In the genomic region with DNA sequence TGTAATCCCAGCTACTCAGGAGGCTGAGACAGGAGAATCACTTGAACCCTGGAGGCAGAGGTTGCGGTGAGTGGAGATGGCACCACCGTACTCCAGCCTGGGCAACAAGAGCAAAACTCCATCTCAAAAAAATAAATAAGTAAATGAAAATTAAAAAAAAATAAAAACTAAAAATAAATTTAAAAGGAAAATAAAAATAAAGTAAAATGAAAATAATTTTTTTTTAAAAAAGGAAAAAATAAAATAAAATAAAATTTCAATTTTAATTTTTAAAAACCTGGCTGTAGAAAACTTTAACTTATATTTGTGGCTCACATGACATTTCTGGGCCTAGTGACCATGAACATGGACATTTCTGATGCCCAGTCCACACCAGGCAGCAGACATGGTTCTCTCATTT, we compare ENCODE assay signal across 16 cellular contexts. TPM values are rescaled to one million over a fixed set of nuclear protein-coding genes. Genes with fewer than 3 reads are reported as not detected.
DNase-seq lines count a peak whose midpoint lies in the region; ATAC-seq and TF ChIP-seq lines count a peak whose summit lies in the region.
"Had no signal": no experiment of that assay in that cellular context is flagged by ENCODE, and none has a peak within 500 bp of the region (broad histone marks: within the 10 kb centered on the region; RNA-seq: fewer than 3 reads in every experiment).

No MANE protein-coding gene starts in this region.

- H3K27ac ChIP-seq in OCI-LY7 (ENCODE audit: low read depth, low read length, poor library complexity, severe bottlenecking) (no peak overlapping the region), neutrophil (peak overlapping the region; percentile 100)
- H3K27ac ChIP-seq: C4-2B, SK-N-MC had no signal

- POLR2A ChIA-PET in OCI-LY7 (lab: Charles Lee) = no interaction called here

- H3K4me3 ChIP-seq in OCI-LY7 (ENCODE audit: low read depth, low read length, poor library complexity, severe bottlenecking) (no peak overlapping the region), neutrophil (ENCODE audit: low read depth in 1 of 2, low read length in 1 of 2) (peak overlapping the region in 1 of 2 experiments; percentile 45)
- H3K4me3 ChIP-seq: K562, SK-N-MC had no signal

- H3K36me3 ChIP-seq in OCI-LY7 (ENCODE audit: insufficient read depth, low read length) (no peaks in the 10 kb centered on the region), neutrophil (peaks cover 71% of the 10 kb centered on the region)

- TF ChIP-seq CTCF in CD14-positive monocyte (IDR thresholded peaks at IDR 0.05) (no peak), OCI-LY7 (conservative IDR thresholded peaks at IDR 0.05; ENCODE audit: low read length) (no peak), chondrocyte (IDR thresholded peaks at IDR 0.05) (no peak), neutrophil (IDR thresholded peaks at IDR 0.05) (no peak)

- BruUV-seq in OCI-LY7 (replicated peaks; lab: Mats Ljungman, UMichigan) = no TSS peak

- H3K27ac Mint-ChIP-seq in CD14-positive monocyte (peak overlapping the region; percentile 97 to 100 (median 99)), chondrocyte (ENCODE audit: unreplicated experiment) (peak overlapping the region; percentile 57)
- H3K27ac Mint-ChIP-seq in activated naive CD4-positive, alpha-beta T cell treated with anti-CD3 and anti-CD28 coated beads, Interleukin-2, amount 10 ng/mL, durations not matched to agents 7 days and 5 days = no peak overlapping the region
- no peak overlapping the region for H3K27ac Mint-ChIP-seq in stimulated activated naive CD8-positive, alpha-beta T cell treated with anti-CD3 and anti-CD28 coated beads, Interleukin-15, amount 100 ng/mL, for 72 hours

- peaks cover 0 to 4% (median 0%) of the 10 kb centered on the region in 3 donors for H3K27me3 Mint-ChIP-seq in CD14-positive monocyte (ENCODE audit: low read depth in 3 of 3)
- H3K27me3 Mint-ChIP-seq in chondrocyte (ENCODE audit: low read depth) = peaks cover 7% of the 10 kb centered on the region
- H3K27me3 Mint-ChIP-seq in activated naive CD4-positive, alpha-beta T cell treated with anti-CD3 and anti-CD28 coated beads, Interleukin-2, amount 10 ng/mL, durations not matched to agents 7 days and 5 days = peaks cover 21% of the 10 kb centered on the region
- H3K27me3 Mint-ChIP-seq in stimulated activated naive CD8-positive, alpha-beta T cell treated with anti-CD3 and anti-CD28 coated beads, Interleukin-15, amount 100 ng/mL, for 72 hours = no peaks in the 10 kb centered on the region

- H3K4me3 Mint-ChIP-seq in CD14-positive monocyte = no peak overlapping the region
- no peak overlapping the region for H3K4me3 Mint-ChIP-seq in chondrocyte (ENCODE audit: unreplicated experiment)
- H3K4me3 Mint-ChIP-seq in activated naive CD4-positive, alpha-beta T cell treated with anti-CD3 and anti-CD28 coated beads, Interleukin-2, amount 10 ng/mL, durations not matched to agents 7 days and 5 days = no peak overlapping the region
- H3K4me3 Mint-ChIP-seq in stimulated activated naive CD8-positive, alpha-beta T cell treated with anti-CD3 and anti-CD28 coated beads, Interleukin-15, amount 100 ng/mL, for 72 hours = no peak overlapping the region

- H3K9me3 Mint-ChIP-seq in CD14-positive monocyte (peaks cover 0 to 2% (median 0%) of the 10 kb centered on the region in 7 donors), chondrocyte (ENCODE audit: low read depth) (no peaks in the 10 kb centered on the region)
- no peaks in the 10 kb centered on the region for H3K9me3 Mint-ChIP-seq in activated naive CD4-positive, alpha-beta T cell treated with anti-CD3 and anti-CD28 coated beads, Interleukin-2, amount 10 ng/mL, durations not matched to agents 7 days and 5 days
- H3K9me3 Mint-ChIP-seq in stimulated activated naive CD8-positive, alpha-beta T cell treated with anti-CD3 and anti-CD28 coated beads, Interleukin-15, amount 100 ng/mL, for 72 hours = no peaks in the 10 kb centered on the region

- H3K36me3 Mint-ChIP-seq in CD14-positive monocyte (peaks cover 64 to 86% of the 10 kb centered on the region in 2 donors), chondrocyte (ENCODE audit: low read depth) (no peaks in the 10 kb centered on the region)
- no peaks in the 10 kb centered on the region for H3K36me3 Mint-ChIP-seq in activated naive CD4-positive, alpha-beta T cell treated with anti-CD3 and anti-CD28 coated beads, Interleukin-2, amount 10 ng/mL, durations not matched to agents 7 days and 5 days

- DNase-seq in CD14-positive monocyte (ENCODE audit: low spot score) (no peak), OCI-LY7 (ENCODE audit: low spot score) (no peak), chondrocyte (ENCODE audit: low spot score) (no peak), NCI-H345 (lab: John Stamatoyannopoulos, UW) (no peak)
- DNase-seq in activated naive CD4-positive, alpha-beta T cell treated with anti-CD3 and anti-CD28 coated beads, Interleukin-2, amount 10 ng/mL, durations not matched to agents 7 days and 5 days = no peak
- no peak for DNase-seq in stimulated activated naive CD8-positive, alpha-beta T cell treated with anti-CD3 and anti-CD28 coated beads, Interleukin-15, amount 100 ng/mL, for 72 hours
- DNase-seq: NCI-H1436, NCI-H2029, NCI-H510A treated with DMSO at 0.1 percent for 48 hours, NCI-H82 had no signal

- ATAC-seq in stimulated activated naive CD8-positive, alpha-beta T cell treated with anti-CD3 and anti-CD28 coated beads, Interleukin-15, amount 100 ng/mL, for 72 hours = no peak
- ATAC-seq in HG03025 (IDR thresholded peaks at IDR 0.05; ENCODE audit: low FRiP score, unreplicated experiment) = no peak
- ATAC-seq: K562 had no signal

- 0 out of 2 replicates have a peak overlapping the region, but pooled peaks have one; percentile 40 for H3K4me2 ChIP-seq in OCI-LY7 (ENCODE audit: low read length)

- no peaks in the 10 kb centered on the region for H3K27me3 ChIP-seq in neutrophil

- H3K9me2 ChIP-seq in OCI-LY7 (ENCODE audit: insufficient read depth, low read length) = no peaks in the 10 kb centered on the region

- H3K4me1 Mint-ChIP-seq in CD14-positive monocyte (peaks cover 72% of the 10 kb centered on the region), chondrocyte (ENCODE audit: low read depth) (peaks cover 18% of the 10 kb centered on the region)
- no peaks in the 10 kb centered on the region for H3K4me1 Mint-ChIP-seq in activated naive CD4-positive, alpha-beta T cell treated with anti-CD3 and anti-CD28 coated beads, Interleukin-2, amount 10 ng/mL, durations not matched to agents 7 days and 5 days
- H3K4me1 Mint-ChIP-seq in stimulated activated naive CD8-positive, alpha-beta T cell treated with anti-CD3 and anti-CD28 coated beads, Interleukin-15, amount 100 ng/mL, for 72 hours = no peaks in the 10 kb centered on the region

- intact Hi-C loops in CD14-positive monocyte (cut with micrococcal nuclease) (loop anchor here in 1 of 2 donors (5.0 kb wide), 1 partner anchor 36 kb away; no protein-coding TSS in a partner anchor), OCI-LY7 (cut with micrococcal nuclease; ENCODE audit: unreplicated experiment) (no loop called here)

- H2AFZ ChIP-seq in OCI-LY7 (ENCODE audit: low read length) = no peak overlapping the region

- no peaks in the 10 kb centered on the region for H3K79me2 ChIP-seq in OCI-LY7 (ENCODE audit: insufficient read depth, low read depth, low read length)

- CTCF ChIA-PET in OCI-LY7 (lab: Charles Lee; ENCODE audit: unreplicated experiment) = no interaction called here
- CTCF ChIA-PET in activated naive CD4-positive, alpha-beta T cell treated with anti-CD3 and anti-CD28 coated beads, Interleukin-2, amount 10 ng/mL, durations not matched to agents 7 days and 5 days (lab: Charles Lee) = no interaction called here

- H3K4me1 ChIP-seq in OCI-LY7 (ENCODE audit: insufficient read depth, low read length, poor library complexity, severe bottlenecking) (peaks cover 14% of the 10 kb centered on the region), neutrophil (ENCODE audit: control insufficient read depth in 1 of 2, insufficient read depth in 1 of 2, low read depth in 1 of 2, low read length in 1 of 2) (peaks cover 92 to 94% of the 10 kb centered on the region in 2 experiments)

- no peaks in the 10 kb centered on the region for H3K9me3 ChIP-seq in OCI-LY7 (ENCODE audit: low read length)
- no peaks in the 10 kb centered on the region for H3K9me3 ChIP-seq in neutrophil

- no peaks in the 10 kb centered on the region for H4K20me1 ChIP-seq in OCI-LY7 (ENCODE audit: insufficient read depth, low read length)

RNA-seq across cellular contexts. Expression of a gene that starts 16.1 kb away (rescaled TPM):
- polyA plus RNA-seq in CD14-positive monocyte = 100 to 1,000 TPM; 526 to 688 TPM
- 0.19 TPM in 1 of 2 replicates, not detected in the other for total RNA-seq in OCI-LY7 (2014; rRNA removed; shearing (Covaris generic))
- total RNA-seq in OCI-LY7 (2022) (2.2 and 3.2 TPM in 2 replicates), chondrocyte (not detected in 3 replicates)
- total RNA-seq: A172 had no signal

RNA-seq across cellular contexts. Expression of a gene that starts 41.3 kb away (rescaled TPM):
- polyA plus RNA-seq in CD14-positive monocyte = 10 to 100 TPM; 49.7 to 78.5 TPM
- total RNA-seq in OCI-LY7 (2014; rRNA removed; shearing (Covaris generic)) = 16.6 and 20.8 TPM in 2 replicates
- total RNA-seq in OCI-LY7 (2022) = 38.9 and 40.7 TPM in 2 replicates
- 64.8 to 87.9 TPM (median 83.7 TPM) in 3 replicates for total RNA-seq in chondrocyte

RNA-seq across cellular contexts. Expression of a gene that starts 57.9 kb away (rescaled TPM):
- polyA plus RNA-seq in CD14-positive monocyte = not detected
- total RNA-seq in OCI-LY7 (2014; rRNA removed; shearing (Covaris generic)) = not detected in 2 replicates
- total RNA-seq in OCI-LY7 (2022) (0.92 and 1.4 TPM in 2 replicates), chondrocyte (not detected in 3 replicates)
- total RNA-seq: A172, K562 had no signal

Comparison
In these comparisons a context has a peak if more than half of its experiments do, and no peak if none do; other contexts are left out.
1. H3K27ac Mint-ChIP-seq: peak in CD14-positive monocyte (7 of 7) and chondrocyte (single experiment); none in activated naive CD4-positive, alpha-beta T cell treated with anti-CD3 and anti-CD28 coated beads, Interleukin-2, amount 10 ng/mL, durations not matched to agents 7 days and 5 days (single experiment) and stimulated activated naive CD8-positive, alpha-beta T cell treated with anti-CD3 and anti-CD28 coated beads, Interleukin-15, amount 100 ng/mL, for 72 hours (0 of 2).